7 cellular contexts compared by ENCODE assay signal in genomic region chr15:92714457-92715401, GRCh38. TPM values are rescaled to one million over a fixed set of nuclear protein-coding genes. Genes with fewer than 3 reads are reported as not detected.
DNase-seq lines count a peak whose midpoint lies in the region; ATAC-seq and TF ChIP-seq lines count a peak whose summit lies in the region.

No MANE protein-coding gene starts in this region.

- H3K4me1 ChIP-seq in spleen = peaks cover 0 to 18% (median 13%) of the 10 kb centered on the region in 6 donors

- DNase-seq in NCI-H2171 treated with DMSO at 0.1 percent for 48 hours (lab: John Stamatoyannopoulos, UW) (peak; percentile 83), cardiac fibroblast (ENCODE audit: low read depth in 2 of 2) (peak; percentile 76 to 81), iris pigment epithelial cell (ENCODE audit: low read depth) (peak; percentile 62), spleen (peak; percentile 87)

- peak; percentile 89 for ATAC-seq in GM18502 (IDR thresholded peaks at IDR 0.05; ENCODE audit: poor library complexity, unreplicated experiment)
- peak; percentile 82 for ATAC-seq in HG02938 (IDR thresholded peaks at IDR 0.05; ENCODE audit: unreplicated experiment)

- H3K36me3 ChIP-seq in spleen = no peaks in the 10 kb centered on the region

- no peak for TF ChIP-seq POLR2A in spleen (IDR thresholded peaks at IDR 0.05)

- peak overlapping the region in 5 of 8 donors; percentile 16 to 55 (median 41) for H3K27ac ChIP-seq in spleen

- WGBS in spleen, 5 donors = 2 to 4% (median 3%) methylated on average over 50 to 62 of the region's 62 CpGs

- TF ChIP-seq CTCF in WI38 (IDR thresholded peaks at IDR 0.05; ENCODE audit: low read depth, low read length) (peak; percentile 88), cardiac fibroblast (IDR thresholded peaks at IDR 0.05; ENCODE audit: low read depth, low read length) (peak; percentile 85), spleen (IDR thresholded peaks at IDR 0.05 in 8 of 11, conservative IDR thresholded peaks at IDR 0.05 in 3 of 11) (peak; percentile 38 to 87 (median 75))

- H3K4me3 ChIP-seq in WI38 (ENCODE audit: low read depth, low read length) = peak overlapping the region; percentile 56
- H3K4me3 ChIP-seq in cardiac fibroblast (replicated peaks in 1 of 2; ENCODE audit: low read depth in 2 of 2, low read length in 2 of 2) = peak overlapping the region; percentile 54 to 58
- peak overlapping the region; percentile 26 to 74 (median 56) for H3K4me3 ChIP-seq in spleen

- H3K27me3 ChIP-seq in spleen (replicated peaks in 1 of 7) = peaks cover 0 to 58% (median 3%) of the 10 kb centered on the region in 7 donors

- no peaks in the 10 kb centered on the region for H3K9me3 ChIP-seq in spleen

- intact Hi-C loops in spleen (cut with DNase I; ENCODE audit: low total_unique reads) = loop anchor here (5.0 to 10.0 kb wide), 3 partner anchors 192 to 617 kb away; no protein-coding TSS in a partner anchor

RNA-seq across cellular contexts. Expression of gene FAM174B, which starts 59.2 kb away (rescaled TPM):
- total RNA-seq in spleen = 10 to 100 TPM in 4 of 7 donors, 1 to 10 TPM in 3; 7.4 to 17.9 (median 11.2) TPM
- 1 to 10 TPM; 2.1 to 4.8 (median 3.9) TPM for polyA plus RNA-seq in spleen

Comparison
In these comparisons a context has a peak if more than half of its experiments do, and no peak if none do; other contexts are left out.
1. Peak in every context shown above with its lines: DNase-seq, ATAC-seq, H3K4me3 ChIP-seq and H3K27ac ChIP-seq.